ENCODE assay signal across 8 cellular contexts in genomic region chr12:49868952-49869815, GRCh38. TPM values are rescaled to one million over a fixed set of nuclear protein-coding genes. Genes with fewer than 3 reads are reported as not detected.
DNase-seq lines count a peak whose midpoint lies in the region; ATAC-seq, FAIRE-seq and TF ChIP-seq lines count a peak whose summit lies in the region.

No MANE protein-coding gene starts in this region.

- no peak overlapping the region for H3K9ac ChIP-seq in HepG2 (ENCODE audit: insufficient read depth, low read depth, low read length)

- H3K4me3 ChIP-seq in HepG2 (replicated peaks in 1 of 3; ENCODE audit: insufficient read depth in 1 of 3, low read depth in 2 of 3, low read length in 3 of 3), result no peak overlapping the region
- no peak overlapping the region for H3K4me3 ChIP-seq in upper lobe of left lung

- H3K36me3 ChIP-seq in HepG2 (replicated peaks in 1 of 2; ENCODE audit: control insufficient read depth in 1 of 2, insufficient read depth in 2 of 2, low read length in 2 of 2), result no peaks in the 10 kb centered on the region
- no peaks in the 10 kb centered on the region for H3K36me3 ChIP-seq in upper lobe of left lung

- TF ChIP-seq POLR2A in HepG2 (IDR thresholded peaks at IDR 0.05; ENCODE audit: insufficient read depth in 1 of 2, low read depth in 2 of 2, low read length in 2 of 2) (no peak), upper lobe of left lung (IDR thresholded peaks at IDR 0.05) (no peak)

- H3K4me1 ChIP-seq in HepG2 (ENCODE audit: insufficient read depth, low read length), result peaks cover 26% of the 10 kb centered on the region
- H3K4me1 ChIP-seq in upper lobe of left lung, result peaks cover 19 to 28% (median 27%) of the 10 kb centered on the region in 4 donors

- TF ChIP-seq EP300 in HepG2 (IDR thresholded peaks at IDR 0.05; ENCODE audit: low read depth in 2 of 2, low read length in 2 of 2) (peak in 1 of 2 experiments; percentile 66; a peak in 1 of 4 replicates), HepG2 (CRISPR knock-in tag; IDR thresholded peaks at IDR 0.05; ENCODE audit: borderline replicate concordance) (no peak), upper lobe of left lung (IDR thresholded peaks at IDR 0.05) (no peak)

- no peak overlapping the region for H3K27ac ChIP-seq in HepG2 (ENCODE audit: extremely low read length, insufficient read depth, low read length)
- peak overlapping the region in 2 of 4 donors; percentile 38 to 42 for H3K27ac ChIP-seq in upper lobe of left lung

- BruUV-seq in HepG2 (replicated peaks; lab: Mats Ljungman, UMichigan), result no TSS peak

- no peaks in the 10 kb centered on the region for H3K9me3 ChIP-seq in HepG2 (ENCODE audit: low read length)
- no peaks in the 10 kb centered on the region for H3K9me3 ChIP-seq in upper lobe of left lung

- no peak overlapping the region; the same call in 1 of the 2 replicates for H3K4me2 ChIP-seq in HepG2 (ENCODE audit: low read depth, low read length)

- no peak for TF ChIP-seq CTCF in HepG2 (CRISPR knock-in tag; IDR thresholded peaks at IDR 0.05)
- TF ChIP-seq CTCF in upper lobe of left lung (IDR thresholded peaks at IDR 0.05), result no peak

- H3K27me3 ChIP-seq in HepG2 (ENCODE audit: control insufficient read depth in 1 of 2, insufficient read depth in 2 of 2, low read length in 2 of 2), result peaks cover 2 to 48% of the 10 kb centered on the region in 2 experiments; a peak in 3 of 5 replicates
- H3K27me3 ChIP-seq in upper lobe of left lung, result no peaks in the 10 kb centered on the region

- no peak for TF ChIP-seq RAD21 in HepG2 (CRISPR knock-in tag; IDR thresholded peaks at IDR 0.05)

- H4K20me1 ChIP-seq in HepG2 (ENCODE audit: insufficient read depth, low read length), result no peaks in the 10 kb centered on the region

- ATAC-seq in HepG2, result peak; percentile 53
- peak; percentile 74 to 90 for ATAC-seq in upper lobe of left lung (ENCODE audit: low FRiP score in 2 of 2)
- ATAC-seq in GM19455 (IDR thresholded peaks at IDR 0.05; ENCODE audit: unreplicated experiment), result no peak

- intact Hi-C loops in HepG2 (cut with micrococcal nuclease; ENCODE audit: unreplicated experiment), result loop anchor here (1.0 to 10.0 kb wide), 2 partner anchors 24 to 76 kb away; no protein-coding TSS in a partner anchor

- CTCF ChIA-PET in HepG2 (lab: Yijun Ruan, JAX; ENCODE audit: low intra/inter-chr PET ratio, low total read pairs), result no interaction called here

- H2AFZ ChIP-seq in HepG2 (ENCODE audit: low read length), result no peak overlapping the region

- peak; percentile 58 for DNase-seq in ELR (ENCODE audit: low read depth)
- peak; percentile 98 for DNase-seq in NCI-H2196 (lab: John Stamatoyannopoulos, UW; ENCODE audit: unreplicated experiment)
- DNase-seq in cerebellum (ENCODE audit: low spot score), result peak; percentile 70
- peak; percentile 35 for DNase-seq in HepG2 (ENCODE audit: low spot score)
- peak; percentile 59 to 80 for DNase-seq in upper lobe of left lung
- no peak for DNase-seq in stimulated activated CD4-positive, alpha-beta T cell treated with anti-CD3 and anti-CD28 coated beads, Interleukin-2, amount 100 ng/mL, for 24 hours
- no peak for DNase-seq in stimulated activated CD4-positive, alpha-beta T cell treated with anti-CD3 and anti-CD28 coated beads, Interleukin-2, amount 100 ng/mL, for 48 hours

- in situ Hi-C loops in HepG2 (cut with HindIII; ENCODE audit: extremely low pct_ligation_motif_present, low pct_unique_long_range_greater_than_20kb), result loop anchor here (5.0 to 10.0 kb wide), 2 partner anchors 73 to 186 kb away; partner anchors contain the start of gene ASIC1

- POLR2A ChIA-PET in HepG2 (lab: Yijun Ruan, JAX), result no interaction called here

- WGBS in HepG2 (ENCODE audit: low lambda C conversion rate), result 3% methylated on average over 9 of the region's 16 CpGs
- 24 to 38% methylated on average over 8 to 16 of the region's 16 CpGs for WGBS in upper lobe of left lung, 2 donors

- H3K79me2 ChIP-seq in HepG2 (ENCODE audit: insufficient read depth, low read length), result no peaks in the 10 kb centered on the region

- FAIRE-seq in HepG2 (lab: Jason Lieb, UNC), result no peak

TF ChIP-seq in HepG2, 621 proteins besides CTCF, POLR2A, EP300 and RAD21 (continues in another document):
- TF ChIP-seq SALL2 (CRISPR knock-in tag; IDR thresholded peaks at IDR 0.05), result no peak

RNA-seq across cellular contexts. Expression of gene BCDIN3D, which starts 26.3 kb away (rescaled TPM):
- 5.0 TPM for total RNA-seq in cerebellum
- 1.8 and 2.5 TPM in 2 replicates for total RNA-seq in HepG2 (2016; rRNA removed; fragmentation: Illumina TruSeq; extraction: Trizol)
- 1.6 and 1.7 TPM in 2 replicates for total RNA-seq in HepG2 (2016; cell fraction: cytosol; rRNA removed; fragmentation: Illumina TruSeq; extraction: Trizol; ENCODE audit: low read depth)
- total RNA-seq in HepG2 (2016; cell fraction: insoluble cytoplasmic fraction; rRNA removed; fragmentation: Illumina TruSeq; extraction: Trizol), result 2.2 and 3.0 TPM in 2 replicates
- total RNA-seq in HepG2 (2016; cell fraction: membrane; rRNA removed; fragmentation: Illumina TruSeq; extraction: Trizol), result 2.1 and 3.4 TPM in 2 replicates
- 2.6 and 3.0 TPM in 2 replicates for total RNA-seq in HepG2 (2016; cell fraction: nucleus; rRNA removed; fragmentation: Illumina TruSeq; extraction: Trizol)
- polyA plus RNA-seq in HepG2 (2011; rRNA removed), result 2.0 and 2.2 TPM in 2 replicates
- polyA plus RNA-seq in HepG2 (2011; cell fraction: cytosol; rRNA removed), result 1.4 and 1.7 TPM in 2 replicates
- polyA plus RNA-seq in HepG2 (2011; cell fraction: nucleus; rRNA removed), result 1.3 and 2.3 TPM in 2 replicates
- polyA plus RNA-seq in HepG2 (2012), result 1.7 and 2.6 TPM in 2 replicates
- 0.54 and 0.63 TPM in 2 replicates for polyA plus RNA-seq in HepG2 (2016; cell fraction: cytosol; fragmentation: Illumina TruSeq; extraction: Trizol; ENCODE audit: low read depth)
- polyA plus RNA-seq in HepG2 (2016; cell fraction: insoluble cytoplasmic fraction; fragmentation: Illumina TruSeq; extraction: Trizol; ENCODE audit: low read depth), result 1.6 and 1.7 TPM in 2 replicates
- 0.76 and 1.1 TPM in 2 replicates for polyA plus RNA-seq in HepG2 (2016; cell fraction: membrane; fragmentation: Illumina TruSeq; extraction: Trizol; ENCODE audit: low read depth)
- 2.7 and 2.8 TPM in 2 replicates for polyA plus RNA-seq in HepG2 (2016; cell fraction: nucleus; fragmentation: Illumina TruSeq; extraction: Trizol; ENCODE audit: insufficient read depth, low read depth)
- polyA minus RNA-seq in HepG2 (2011; rRNA and poly(A)+ RNA removed; ENCODE audit: low replicate concordance), result 2.9 and 10.2 TPM in 2 replicates
- 0.97 and 2.2 TPM in 2 replicates for polyA minus RNA-seq in HepG2 (2011; cell fraction: cytosol; rRNA and poly(A)+ RNA removed)
- polyA minus RNA-seq in HepG2 (2011; cell fraction: nucleus; rRNA and poly(A)+ RNA removed), result 2.8 and 3.5 TPM in 2 replicates
- total RNA-seq in upper lobe of left lung, result 1 to 10 TPM in 5 of 6 donors, under 1 TPM in 1; 0.44 to 4.9 (median 4.2) TPM

RNA-seq across cellular contexts. Expression of gene FAIM2, which starts 34.5 kb away (rescaled TPM):
- total RNA-seq in cerebellum, result 14.1 TPM
- not detected in 2 replicates for total RNA-seq in HepG2 (2016; rRNA removed; fragmentation: Illumina TruSeq; extraction: Trizol)
- not detected in 2 replicates for total RNA-seq in HepG2 (2016; cell fraction: cytosol; rRNA removed; fragmentation: Illumina TruSeq; extraction: Trizol; ENCODE audit: low read depth)
- total RNA-seq in HepG2 (2016; cell fraction: insoluble cytoplasmic fraction; rRNA removed; fragmentation: Illumina TruSeq; extraction: Trizol), result not detected in 2 replicates
- not detected in 2 replicates for total RNA-seq in HepG2 (2016; cell fraction: membrane; rRNA removed; fragmentation: Illumina TruSeq; extraction: Trizol)
- total RNA-seq in HepG2 (2016; cell fraction: nucleus; rRNA removed; fragmentation: Illumina TruSeq; extraction: Trizol), result not detected in 2 replicates
- polyA plus RNA-seq in HepG2 (2011; rRNA removed), result not detected in 2 replicates
- polyA plus RNA-seq in HepG2 (2011; cell fraction: cytosol; rRNA removed), result 0.01 and 0.03 TPM in 2 replicates
- polyA plus RNA-seq in HepG2 (2011; cell fraction: nucleus; rRNA removed), result 0.21 TPM in 1 of 2 replicates, not detected in the other
- not detected in 2 replicates for polyA plus RNA-seq in HepG2 (2012)
- not detected in 2 replicates for polyA plus RNA-seq in HepG2 (2016; cell fraction: cytosol; fragmentation: Illumina TruSeq; extraction: Trizol; ENCODE audit: low read depth)
- not detected in 2 replicates for polyA plus RNA-seq in HepG2 (2016; cell fraction: insoluble cytoplasmic fraction; fragmentation: Illumina TruSeq; extraction: Trizol; ENCODE audit: low read depth)
- not detected in 2 replicates for polyA plus RNA-seq in HepG2 (2016; cell fraction: membrane; fragmentation: Illumina TruSeq; extraction: Trizol; ENCODE audit: low read depth)
- polyA plus RNA-seq in HepG2 (2016; cell fraction: nucleus; fragmentation: Illumina TruSeq; extraction: Trizol; ENCODE audit: insufficient read depth, low read depth), result not detected in 2 replicates
- polyA minus RNA-seq in HepG2 (2011; rRNA and poly(A)+ RNA removed; ENCODE audit: low replicate concordance), result 0.65 TPM in 1 of 2 replicates, not detected in the other
- not detected in 2 replicates for polyA minus RNA-seq in HepG2 (2011; cell fraction: cytosol; rRNA and poly(A)+ RNA removed)
- polyA minus RNA-seq in HepG2 (2011; cell fraction: nucleus; rRNA and poly(A)+ RNA removed), result not detected in 2 replicates
- 1 to 10 TPM in 1 of 6 donors, under 1 TPM in 3, not detected in 2; 0.30 to 2.0 (median 0.64) TPM for total RNA-seq in upper lobe of left lung

RNA-seq across cellular contexts. Expression of gene NCKAP5L, which starts 41.0 kb away (rescaled TPM):
- total RNA-seq in cerebellum (18.4 TPM), HepG2 (2016; rRNA removed; fragmentation: Illumina TruSeq; extraction: Trizol) (5.9 and 9.0 TPM in 2 replicates), upper lobe of left lung (10 to 100 TPM; 21.1 to 58.9 (median 30.8) TPM)
- 3.1 and 3.3 TPM in 2 replicates for total RNA-seq in HepG2 (2016; cell fraction: cytosol; rRNA removed; fragmentation: Illumina TruSeq; extraction: Trizol; ENCODE audit: low read depth)
- 5.1 and 8.3 TPM in 2 replicates for total RNA-seq in HepG2 (2016; cell fraction: insoluble cytoplasmic fraction; rRNA removed; fragmentation: Illumina TruSeq; extraction: Trizol)
- total RNA-seq in HepG2 (2016; cell fraction: membrane; rRNA removed; fragmentation: Illumina TruSeq; extraction: Trizol), result 5.3 and 5.9 TPM in 2 replicates
- total RNA-seq in HepG2 (2016; cell fraction: nucleus; rRNA removed; fragmentation: Illumina TruSeq; extraction: Trizol), result 10.1 and 11.1 TPM in 2 replicates
- 4.1 and 5.5 TPM in 2 replicates for polyA plus RNA-seq in HepG2 (2011; rRNA removed)
- 1.7 and 3.1 TPM in 2 replicates for polyA plus RNA-seq in HepG2 (2011; cell fraction: cytosol; rRNA removed)
- polyA plus RNA-seq in HepG2 (2011; cell fraction: nucleus; rRNA removed), result 15.9 and 16.8 TPM in 2 replicates
- polyA plus RNA-seq in HepG2 (2012), result 4.7 and 6.8 TPM in 2 replicates
- 0.32 and 0.37 TPM in 2 replicates for polyA plus RNA-seq in HepG2 (2016; cell fraction: cytosol; fragmentation: Illumina TruSeq; extraction: Trizol; ENCODE audit: low read depth)
- polyA plus RNA-seq in HepG2 (2016; cell fraction: insoluble cytoplasmic fraction; fragmentation: Illumina TruSeq; extraction: Trizol; ENCODE audit: low read depth), result 5.7 and 8.4 TPM in 2 replicates
- polyA plus RNA-seq in HepG2 (2016; cell fraction: membrane; fragmentation: Illumina TruSeq; extraction: Trizol; ENCODE audit: low read depth), result 1.3 and 1.7 TPM in 2 replicates
- polyA plus RNA-seq in HepG2 (2016; cell fraction: nucleus; fragmentation: Illumina TruSeq; extraction: Trizol; ENCODE audit: insufficient read depth, low read depth), result 20.5 and 22.7 TPM in 2 replicates
- 10.1 and 13.6 TPM in 2 replicates for polyA minus RNA-seq in HepG2 (2011; rRNA and poly(A)+ RNA removed; ENCODE audit: low replicate concordance)
- 5.5 and 6.3 TPM in 2 replicates for polyA minus RNA-seq in HepG2 (2011; cell fraction: cytosol; rRNA and poly(A)+ RNA removed)
- 13.2 and 14.7 TPM in 2 replicates for polyA minus RNA-seq in HepG2 (2011; cell fraction: nucleus; rRNA and poly(A)+ RNA removed)

Comparison
In these comparisons a context has a peak if more than half of its experiments do, and no peak if none do; other contexts are left out.
1. DNase-seq: peak in ELR (single experiment), NCI-H2196 (single experiment), cerebellum (single experiment), HepG2 (single experiment) and upper lobe of left lung (2 of 2); none in stimulated activated CD4-positive, alpha-beta T cell treated with anti-CD3 and anti-CD28 coated beads, Interleukin-2, amount 100 ng/mL, for 24 hours (0 of 2) and stimulated activated CD4-positive, alpha-beta T cell treated with anti-CD3 and anti-CD28 coated beads, Interleukin-2, amount 100 ng/mL, for 48 hours (0 of 2).